ENCODE assay signal across 17 cellular contexts in the genomic region with DNA sequence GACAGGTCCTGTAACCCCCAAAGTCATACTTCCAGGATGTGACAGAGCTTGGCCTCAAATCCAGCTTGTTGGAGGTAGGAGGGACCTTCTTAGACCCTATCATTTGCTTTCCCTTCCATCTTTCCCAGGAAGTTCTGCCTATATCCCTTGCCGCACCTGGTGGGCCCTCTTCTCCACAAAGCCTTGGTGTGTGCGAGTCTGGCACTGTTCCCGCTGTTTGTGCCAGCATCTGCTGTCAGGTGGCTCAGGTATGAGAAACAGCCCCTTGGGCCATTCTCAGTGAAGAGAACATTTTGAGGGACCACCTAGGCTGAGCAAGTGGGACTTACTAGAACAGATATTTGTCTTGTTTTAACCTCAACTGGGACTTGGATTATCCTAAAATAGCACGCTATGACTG. TPM values are rescaled to one million over a fixed set of nuclear protein-coding genes. Genes with fewer than 3 reads are reported as not detected.
DNase-seq lines count a peak whose midpoint lies in the region; ATAC-seq, FAIRE-seq and TF ChIP-seq lines count a peak whose summit lies in the region.
"Had no signal": no experiment of that assay in that cellular context is flagged by ENCODE, and none has a peak within 500 bp of the region (broad histone marks: within the 10 kb centered on the region; RNA-seq: fewer than 3 reads in every experiment).

No MANE protein-coding gene starts in this region.

- H3K9ac ChIP-seq in astrocyte (ENCODE audit: low read length) (no peak overlapping the region), mesendoderm (ENCODE audit: low read length) (no peak overlapping the region)
- H3K9ac ChIP-seq: neural progenitor cell had no signal

- no peak overlapping the region for H4K8ac ChIP-seq in mesendoderm (ENCODE audit: low read depth, low read length)

- H2BK120ac ChIP-seq in mesendoderm (ENCODE audit: low read depth, low read length), result no peak overlapping the region

- no peak overlapping the region for H3K18ac ChIP-seq in mesendoderm (ENCODE audit: low read length)

- no peaks in the 10 kb centered on the region for H3K27me3 Mint-ChIP-seq in astrocyte (ENCODE audit: low read depth, unreplicated experiment)
- no peaks in the 10 kb centered on the region for H3K27me3 Mint-ChIP-seq in activated CD4-positive, alpha-beta T cell treated with anti-CD3 and anti-CD28 coated beads for 36 hours

- H3K9me3 Mint-ChIP-seq in astrocyte (ENCODE audit: unreplicated experiment), result no peaks in the 10 kb centered on the region
- no peaks in the 10 kb centered on the region for H3K9me3 Mint-ChIP-seq in activated CD4-positive, alpha-beta T cell treated with anti-CD3 and anti-CD28 coated beads for 36 hours (ENCODE audit: low read depth)
- H3K9me3 Mint-ChIP-seq: IgD-negative memory B cell, neural progenitor cell had no signal

- H3K4me3 ChIP-seq in NB4 (ENCODE audit: low read depth, low read length), result peak overlapping the region; percentile 82
- no peak overlapping the region for H3K4me3 ChIP-seq in astrocyte (ENCODE audit: insufficient read depth, low read depth, low read length)
- H3K4me3 ChIP-seq in mesendoderm (ENCODE audit: low read length), result no peak overlapping the region
- peak overlapping the region in 3 of 4 donors; percentile 29 to 55 (median 42) for H3K4me3 ChIP-seq in transverse colon
- H3K4me3 ChIP-seq: dorsolateral prefrontal cortex, neural progenitor cell had no signal

- no peak overlapping the region for H3K23ac ChIP-seq in mesendoderm (ENCODE audit: low read length)

- H3K36me3 Mint-ChIP-seq in astrocyte (ENCODE audit: low read depth, unreplicated experiment), result no peaks in the 10 kb centered on the region
- no peaks in the 10 kb centered on the region for H3K36me3 Mint-ChIP-seq in activated CD4-positive, alpha-beta T cell treated with anti-CD3 and anti-CD28 coated beads for 36 hours (ENCODE audit: low read depth)
- H3K36me3 Mint-ChIP-seq: neural progenitor cell had no signal

- peak overlapping the region; percentile 79 for H3K27ac Mint-ChIP-seq in astrocyte (ENCODE audit: unreplicated experiment)
- H3K27ac Mint-ChIP-seq in activated CD4-positive, alpha-beta T cell treated with anti-CD3 and anti-CD28 coated beads for 36 hours, result no peak overlapping the region
- H3K27ac Mint-ChIP-seq: IgD-negative memory B cell, neural progenitor cell had no signal

- H4K20me1 ChIP-seq in astrocyte (ENCODE audit: insufficient read depth, low read length), result peaks cover 3% of the 10 kb centered on the region

- H3K79me1 ChIP-seq in mesendoderm (ENCODE audit: low read length), result no peaks in the 10 kb centered on the region

- no peak for ATAC-seq in activated CD4-positive, alpha-beta T cell treated with anti-CD3 and anti-CD28 coated beads for 36 hours
- ATAC-seq: activated CD8-positive, alpha-beta T cell treated with anti-CD3 and anti-CD28 coated beads, Interleukin-2, amount 10 ng/mL, durations not matched to agents 7 days and 5 days had no signal

- H3K4me1 ChIP-seq in astrocyte (ENCODE audit: insufficient read depth, low read length) (peaks cover 16% of the 10 kb centered on the region), mesendoderm (ENCODE audit: control insufficient read depth, low read depth, low read length) (peaks cover 7% of the 10 kb centered on the region), transverse colon (peaks cover 5 to 29% (median 22%) of the 10 kb centered on the region in 4 donors)
- H3K4me1 ChIP-seq: neural progenitor cell had no signal

- H3K4me2 ChIP-seq in astrocyte (ENCODE audit: low read length) (peak overlapping the region; percentile 83), mesendoderm (ENCODE audit: low read length) (no peak overlapping the region)
- H3K4me2 ChIP-seq: neural progenitor cell had no signal

- no peak overlapping the region for H2AK5ac ChIP-seq in mesendoderm (ENCODE audit: low read length)

- no CpG with 5 or more reads among the region's 4 CpGs for WGBS in mesendoderm (ENCODE audit: extremely low coverage, insufficient coverage, low lambda C conversion rate)
- WGBS in transverse colon (ENCODE audit: low coverage in 1 of 2), 2 donors, result 64 to 100% methylated on average over 1 to 4 of the region's 4 CpGs

- intact Hi-C loops in transverse colon (cut with DNase I; ENCODE audit: low total_unique reads), result no loop called here
- intact Hi-C loops in activated CD4-positive, alpha-beta T cell treated with anti-CD3 and anti-CD28 coated beads for 36 hours (cut with DNase I, micrococcal nuclease), result no loop called here

- no peaks in the 10 kb centered on the region for H3K9me3 ChIP-seq in astrocyte (ENCODE audit: insufficient read depth, low read depth, low read length)
- H3K9me3 ChIP-seq in transverse colon, result no peaks in the 10 kb centered on the region
- H3K9me3 ChIP-seq: left lung had no signal

- no peak for DNase-seq in NB4 (ENCODE audit: low read depth)
- no peak for DNase-seq in astrocyte (ENCODE audit: low read depth)
- DNase-seq in mesendoderm, result no peak
- no peak for DNase-seq in transverse colon
- DNase-seq in activated CD4-positive, alpha-beta T cell treated with anti-CD3 and anti-CD28 coated beads for 36 hours, result no peak
- DNase-seq in AML-193 (lab: John Stamatoyannopoulos, UW), result no peak
- DNase-seq in DMS79 (lab: John Stamatoyannopoulos, UW), result no peak
- DNase-seq: activated CD8-positive, alpha-beta T cell treated with anti-CD3 and anti-CD28 coated beads, Interleukin-2, amount 10 ng/mL, durations not matched to agents 7 days and 5 days; dorsolateral prefrontal cortex; H7; left lung; NCI-H1048; NCI-H345; right cardiac atrium; stimulated activated CD4-positive, alpha-beta T cell treated with anti-CD3 and anti-CD28 coated beads, Interleukin-4, amount 100 ng/mL, for 4 hours had no signal

- H3K79me2 ChIP-seq in astrocyte (ENCODE audit: insufficient read depth, low read length) (no peaks in the 10 kb centered on the region), mesendoderm (ENCODE audit: control insufficient read depth, insufficient read depth, low read length) (no peaks in the 10 kb centered on the region)

- FAIRE-seq in astrocyte (lab: Jason Lieb, UNC), result no peak

- H3K27me3 ChIP-seq in astrocyte (ENCODE audit: insufficient read depth, low read length) (no peaks in the 10 kb centered on the region), mesendoderm (ENCODE audit: insufficient read depth, low read length, poor library complexity) (no peaks in the 10 kb centered on the region), transverse colon (no peaks in the 10 kb centered on the region)
- H3K27me3 ChIP-seq: dorsolateral prefrontal cortex, left lung, neural progenitor cell had no signal

- no peak overlapping the region for H2AFZ ChIP-seq in astrocyte (ENCODE audit: low read depth, low read length)
- H2AFZ ChIP-seq: neural progenitor cell had no signal

- in situ Hi-C loops in transverse colon (cut with MboI; ENCODE audit: low pct_ligation_motif_present in 1 of 4, low pct_unique_long_range_greater_than_20kb in 1 of 4, low sequenced_read_pairs in 3 of 4), result no loop called here

- H3K27ac ChIP-seq in astrocyte (ENCODE audit: low read depth, low read length), result no peak overlapping the region
- H3K27ac ChIP-seq in mesendoderm (ENCODE audit: low read depth, low read length), result no peak overlapping the region
- H3K27ac ChIP-seq in transverse colon, result peak overlapping the region; percentile 79 to 94 (median 86)
- H3K27ac ChIP-seq: dorsolateral prefrontal cortex, neural progenitor cell had no signal

- TF ChIP-seq CTCF in NB4 (IDR thresholded peaks at IDR 0.05; ENCODE audit: low read depth, low read length) (no peak), astrocyte (IDR thresholded peaks at IDR 0.05; ENCODE audit: insufficient read depth, low read depth, low read length) (no peak), transverse colon (IDR thresholded peaks at IDR 0.05) (no peak)

- H2BK15ac ChIP-seq in mesendoderm (replicated peaks; ENCODE audit: low read depth), result no peak overlapping the region

- H3K36me3 ChIP-seq in astrocyte (ENCODE audit: insufficient read depth, low read length) (no peaks in the 10 kb centered on the region), mesendoderm (ENCODE audit: control insufficient read depth, insufficient read depth, low read length) (no peaks in the 10 kb centered on the region), transverse colon (peaks cover 0 to 6% (median 0%) of the 10 kb centered on the region in 4 donors)
- H3K36me3 ChIP-seq: left lung, neural progenitor cell had no signal

- H4K5ac ChIP-seq in mesendoderm (ENCODE audit: low read length), result no peak overlapping the region

- peak overlapping the region; percentile 11 for H3K56ac ChIP-seq in mesendoderm (ENCODE audit: low read length)

- TF ChIP-seq POLR2A in NB4 (IDR thresholded peaks at IDR 0.05; ENCODE audit: extremely low read depth, insufficient read length), result no peak
- no peak for TF ChIP-seq POLR2A in transverse colon (IDR thresholded peaks at IDR 0.05)

- H3K4ac ChIP-seq in mesendoderm (ENCODE audit: low read depth, low read length), result no peak overlapping the region

- POLR2A ChIA-PET in activated CD4-positive, alpha-beta T cell treated with anti-CD3 and anti-CD28 coated beads for 36 hours (lab: Charles Lee), result no interaction called here

- H3K4me1 Mint-ChIP-seq in astrocyte (ENCODE audit: low read depth, unreplicated experiment), result peaks cover 23% of the 10 kb centered on the region
- peaks cover 34% of the 10 kb centered on the region for H3K4me1 Mint-ChIP-seq in activated CD4-positive, alpha-beta T cell treated with anti-CD3 and anti-CD28 coated beads for 36 hours
- H3K4me1 Mint-ChIP-seq: IgD-negative memory B cell had no signal

- no peak for TF ChIP-seq EP300 in transverse colon (IDR thresholded peaks at IDR 0.05; ENCODE audit: low read depth)

- H3K4me3 Mint-ChIP-seq in astrocyte (ENCODE audit: unreplicated experiment), result no peak overlapping the region
- no peak overlapping the region for H3K4me3 Mint-ChIP-seq in activated CD4-positive, alpha-beta T cell treated with anti-CD3 and anti-CD28 coated beads for 36 hours
- H3K4me3 Mint-ChIP-seq: activated CD8-positive, alpha-beta T cell treated with anti-CD3 and anti-CD28 coated beads, Interleukin-2, amount 10 ng/mL, durations not matched to agents 7 days and 5 days; IgD-negative memory B cell; neural progenitor cell had no signal

- H2BK5ac ChIP-seq in mesendoderm (ENCODE audit: low read length), result no peak overlapping the region

- CTCF ChIA-PET in activated CD4-positive, alpha-beta T cell treated with anti-CD3 and anti-CD28 coated beads for 36 hours (lab: Charles Lee), result interaction anchor here (1.1 to 1.7 kb wide), 2 partner anchors 10 to 13 kb away, joined by 3 to 5 read pairs; a partner anchor contains a TSS

RNA-seq across cellular contexts. Expression of a gene that starts 1.3 kb away (rescaled TPM):
- total RNA-seq in astrocyte (3.7 and 4.6 TPM in 2 replicates), transverse colon (100 to 1,000 TPM in 2 of 4 donors, 10 to 100 TPM in 2; 81.5 to 178 (median 108) TPM)
- 6.0 TPM for polyA plus RNA-seq in mesendoderm (2013, experiment 1 of 2)
- 7.5 TPM for polyA plus RNA-seq in mesendoderm (2013, experiment 2 of 2)
- total RNA-seq in activated CD4-positive, alpha-beta T cell treated with anti-CD3 and anti-CD28 coated beads for 36 hours, result 1 to 10 TPM; 2.3 to 3.1 TPM
- polyA plus RNA-seq: IgD-negative memory B cell had no signal

RNA-seq across cellular contexts. Expression of a gene that starts 13.0 kb away (rescaled TPM):
- total RNA-seq in astrocyte (20.1 and 23.9 TPM in 2 replicates), transverse colon (10 to 100 TPM; 61.1 to 74.4 (median 67.1) TPM)
- 4.5 TPM for polyA plus RNA-seq in mesendoderm (2013, experiment 1 of 2)
- 4.7 TPM for polyA plus RNA-seq in mesendoderm (2013, experiment 2 of 2)
- total RNA-seq in activated CD4-positive, alpha-beta T cell treated with anti-CD3 and anti-CD28 coated beads for 36 hours, result under 1 TPM; 0.25 to 0.50 TPM

RNA-seq across cellular contexts. Expression of a gene that starts 13.5 kb away (rescaled TPM):
- 31.7 and 33.6 TPM in 2 replicates for total RNA-seq in astrocyte
- 22.3 TPM for polyA plus RNA-seq in mesendoderm (2013, experiment 1 of 2)
- polyA plus RNA-seq in mesendoderm (2013, experiment 2 of 2), result 21.3 TPM
- 10 to 100 TPM in 3 of 4 donors, 1 to 10 TPM in 1; 5.8 to 73.0 (median 28.5) TPM for total RNA-seq in transverse colon
- total RNA-seq in activated CD4-positive, alpha-beta T cell treated with anti-CD3 and anti-CD28 coated beads for 36 hours, result 10 to 100 TPM; 27.1 to 33.0 TPM

RNA-seq across cellular contexts. Expression of a gene that starts 23.9 kb away (rescaled TPM):
- total RNA-seq in astrocyte, result not detected in 2 replicates
- not detected for polyA plus RNA-seq in mesendoderm (2013, experiment 1 of 2)
- not detected for polyA plus RNA-seq in mesendoderm (2013, experiment 2 of 2)
- total RNA-seq in transverse colon, result 10 to 100 TPM in 3 of 4 donors, under 1 TPM in 1; 1.00 to 50.5 (median 48.0) TPM
- total RNA-seq in activated CD4-positive, alpha-beta T cell treated with anti-CD3 and anti-CD28 coated beads for 36 hours, result not detected
- total RNA-seq: activated CD8-positive, alpha-beta T cell treated with anti-CD3 and anti-CD28 coated beads, Interleukin-2, amount 10 ng/mL, durations not matched to agents 7 days and 5 days; H7; left lung had no signal

RNA-seq across cellular contexts. Expression of a gene that starts 29.7 kb away (rescaled TPM):
- total RNA-seq in astrocyte (18.8 and 26.2 TPM in 2 replicates), transverse colon (10 to 100 TPM in 3 of 4 donors, 1 to 10 TPM in 1; 7.1 to 36.8 (median 18.9) TPM)
- 2.8 TPM for polyA plus RNA-seq in mesendoderm (2013, experiment 1 of 2)
- 3.3 TPM for polyA plus RNA-seq in mesendoderm (2013, experiment 2 of 2)
- total RNA-seq in activated CD4-positive, alpha-beta T cell treated with anti-CD3 and anti-CD28 coated beads for 36 hours, result 10 to 100 TPM; 12.6 to 14.7 TPM

Comparison
In these comparisons a context has a peak if more than half of its experiments do, and no peak if none do; other contexts are left out.
1. H3K4me3 ChIP-seq: peak in NB4 (single experiment) and transverse colon (3 of 4); none in astrocyte (single experiment) and mesendoderm (single experiment).
2. H3K27ac ChIP-seq: peak in transverse colon (4 of 4); none in astrocyte (single experiment) and mesendoderm (single experiment).
3. RNA of a gene that starts 1.3 kb away (total RNA-seq): 81.5 to 178 TPM in transverse colon; 3.7 to 4.6 TPM in astrocyte and 2.3 to 3.1 TPM in activated CD4-positive, alpha-beta T cell treated with anti-CD3 and anti-CD28 coated beads for 36 hours; every median in the first group is over 10 times any median in the second.
4. RNA of a gene that starts 13.0 kb away (total RNA-seq): 61.1 to 74.4 TPM in transverse colon and 20.1 to 23.9 TPM in astrocyte; 0.25 to 0.50 TPM in activated CD4-positive, alpha-beta T cell treated with anti-CD3 and anti-CD28 coated beads for 36 hours; every median in the first group is over 10 times any median in the second.